1 cellular context compared by ENCODE assay signal in genomic region chr3:15501126-15501525, GRCh38.
TF ChIP-seq lines count a peak whose summit lies in the region.

No MANE protein-coding gene starts in this region.

TF ChIP-seq in SK-N-SH treated with all-trans-retinoic acid at 6 μM for 48 hours, 23 proteins besides CTCF, POLR2A, EP300 and RAD21 (continued from another document):
- no peak for TF ChIP-seq PATZ1 (CRISPR knock-in tag; IDR thresholded peaks at IDR 0.05; ENCODE audit: borderline replicate concordance)
- TF ChIP-seq ISL1 (CRISPR knock-in tag; IDR thresholded peaks at IDR 0.05): no peak
- no peak for TF ChIP-seq OSR1 (CRISPR knock-in tag; IDR thresholded peaks at IDR 0.05)
- no peak for TF ChIP-seq TCF4 (CRISPR knock-in tag; IDR thresholded peaks at IDR 0.05; ENCODE audit: borderline replicate concordance)
- no peak for TF ChIP-seq CSDC2 (CRISPR knock-in tag; IDR thresholded peaks at IDR 0.05)
- TF ChIP-seq ZNF8 (CRISPR knock-in tag; IDR thresholded peaks at IDR 0.05): no peak
- no peak for TF ChIP-seq SNAI2 (CRISPR knock-in tag; IDR thresholded peaks at IDR 0.05)
- TF ChIP-seq ESRRG (CRISPR knock-in tag; IDR thresholded peaks at IDR 0.05): no peak
- no peak for TF ChIP-seq ZNF70 (CRISPR knock-in tag; IDR thresholded peaks at IDR 0.05)
- TF ChIP-seq, protein P1, sequence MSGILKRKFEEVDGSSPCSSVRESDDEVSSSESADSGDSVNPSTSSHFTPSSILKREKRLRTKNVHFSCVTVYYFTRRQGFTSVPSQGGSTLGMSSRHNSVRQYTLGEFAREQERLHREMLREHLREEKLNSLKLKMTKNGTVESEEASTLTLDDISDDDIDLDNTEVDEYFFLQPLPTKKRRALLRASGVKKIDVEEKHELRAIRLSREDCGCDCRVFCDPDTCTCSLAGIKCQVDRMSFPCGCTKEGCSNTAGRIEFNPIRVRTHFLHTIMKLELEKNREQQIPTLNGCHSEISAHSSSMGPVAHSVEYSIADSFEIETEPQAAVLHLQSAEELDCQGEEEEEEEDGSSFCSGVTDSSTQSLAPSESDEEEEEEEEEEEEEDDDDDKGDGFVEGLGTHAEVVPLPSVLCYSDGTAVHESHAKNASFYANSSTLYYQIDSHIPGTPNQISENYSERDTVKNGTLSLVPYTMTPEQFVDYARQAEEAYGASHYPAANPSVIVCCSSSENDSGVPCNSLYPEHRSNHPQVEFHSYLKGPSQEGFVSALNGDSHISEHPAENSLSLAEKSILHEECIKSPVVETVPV (CRISPR knock-in tag; IDR thresholded peaks at IDR 0.05): no peak
- TF ChIP-seq BACH2 (CRISPR knock-in tag; IDR thresholded peaks at IDR 0.05; ENCODE audit: borderline replicate concordance): no peak
TF ChIP-seq in SK-N-SH treated with all-trans-retinoic acid at 6 μM for 48 hours: peak in this region for 0.
